2 cellular contexts compared by ENCODE assay signal in genomic region chr22:24289781-24290181, GRCh38.
TF ChIP-seq lines count a peak whose summit lies in the region.

No MANE protein-coding gene starts in this region.

TF ChIP-seq in HCT116, 20 proteins besides CTCF, POLR2A, EP300 and RAD21:
- no peak for TF ChIP-seq EGR1 (IDR thresholded peaks at IDR 0.05; ENCODE audit: low read depth)
- no peak for TF ChIP-seq CEBPB (IDR thresholded peaks at IDR 0.05; ENCODE audit: low read depth)
- TF ChIP-seq EZH2 (IDR thresholded peaks at IDR 0.05), result no peak
- TF ChIP-seq ZBTB33 (IDR thresholded peaks at IDR 0.05; ENCODE audit: extremely low read depth, insufficient replicate concordance, low read length), result no peak
- no peak for TF ChIP-seq SP1 (IDR thresholded peaks at IDR 0.05; ENCODE audit: low read depth)
- no peak for TF ChIP-seq REST (IDR thresholded peaks at IDR 0.05; ENCODE audit: low read depth)
- no peak for TF ChIP-seq MAX (IDR thresholded peaks at IDR 0.05)
- no peak for TF ChIP-seq EZH2phosphoT487 (IDR thresholded peaks at IDR 0.05; ENCODE audit: borderline replicate concordance)
- no peak for TF ChIP-seq SIN3A (IDR thresholded peaks at IDR 0.05; ENCODE audit: low read depth)
- no peak for TF ChIP-seq POLR2AphosphoS5 (IDR thresholded peaks at IDR 0.05; ENCODE audit: low read depth, low read length)
- no peak for TF ChIP-seq YY1 (IDR thresholded peaks at IDR 0.05; ENCODE audit: extremely low read depth, insufficient replicate concordance, low read depth, low read length)
- no peak for TF ChIP-seq ELF1 (IDR thresholded peaks at IDR 0.05; ENCODE audit: borderline replicate concordance, low read depth)
- no peak for TF ChIP-seq ZFX (IDR thresholded peaks at IDR 0.05)
- no peak for TF ChIP-seq ZNF274 (IDR thresholded peaks at IDR 0.05; ENCODE audit: low read depth, low read length)
- no peak for TF ChIP-seq JUND (IDR thresholded peaks at IDR 0.05)
- TF ChIP-seq CBX3 (IDR thresholded peaks at IDR 0.05; ENCODE audit: low read depth), result no peak

TF ChIP-seq in HepG2, 621 proteins besides CTCF, POLR2A, EP300 and RAD21:
- 0 out of 2 replicates have a peak, but pooled peaks have one; percentile 40 for TF ChIP-seq BCL6 (CRISPR knock-in tag; IDR thresholded peaks at IDR 0.05)
- no peak for TF ChIP-seq ZFP36L2 (CRISPR knock-in tag; IDR thresholded peaks at IDR 0.05)
- no peak for TF ChIP-seq SOX6 (IDR thresholded peaks at IDR 0.05)
- 0 out of 2 replicates have a peak, but pooled peaks have one; percentile 18 for TF ChIP-seq SOX6 (CRISPR knock-in tag; IDR thresholded peaks at IDR 0.05)
